Comparison of ENCODE assay signal across 28 cellular contexts in genomic region chr20:18331694-18332093, GRCh38.
"Had no signal": no experiment of that assay in that cellular context is flagged by ENCODE, and none has a peak within 500 bp of the region (broad histone marks: within the 10 kb centered on the region; RNA-seq: fewer than 3 reads in every experiment).

No MANE protein-coding gene starts in this region.

- H3K4me3 ChIP-seq: neural progenitor cell, ovary, psoas muscle, skin epidermis, smooth muscle cell, spleen, suprapubic skin, testis, tibial artery, transverse colon, upper lobe of right lung, uterus had no signal

- ATAC-seq: natural killer cell; psoas muscle; right cardiac atrium; sciatic nerve; stimulated activated memory B cell treated with anti-CD40 and anti-IgM and Interleukin-4, amounts not matched to agents 10 μg/mL and 1 μg/mL and 100 μg/mL, for 72 hours; stimulated activated naive CD8-positive, alpha-beta T cell treated with anti-CD3 and anti-CD28 coated beads, Interleukin-15, amount 100 ng/mL, for 72 hours; stimulated activated naive CD8-positive, alpha-beta T cell treated with anti-CD3 and anti-CD28 coated beads, Interleukin-15, Interleukin-2, amounts not matched to agents 100 U/mL and 50 U/mL, for 24 hours; upper lobe of right lung had no signal

- H3K9me3 ChIP-seq: ovary, testis had no signal

- H3K27ac ChIP-seq: neural progenitor cell, ovary, parathyroid adenoma, psoas muscle, skin epidermis, spleen, suprapubic skin, testis, tibial artery, transverse colon, upper lobe of right lung, uterus had no signal

- H3K4me1 ChIP-seq: neural progenitor cell, parathyroid adenoma, psoas muscle, spleen, suprapubic skin, testis, tibial artery, transverse colon, upper lobe of right lung, uterus had no signal

- H3K36me3 ChIP-seq: ovary, suprapubic skin, upper lobe of right lung, uterus had no signal

- H3K27me3 ChIP-seq: neural progenitor cell, ovary, spleen, suprapubic skin, testis, tibial artery, transverse colon, upper lobe of right lung, uterus had no signal

- H3K4me2 ChIP-seq: neural progenitor cell, smooth muscle cell had no signal

- DNase-seq: natural killer cell; occipital lobe; ovary; posterior cingulate gyrus; psoas muscle; right cardiac atrium; spleen; stimulated activated CD4-positive, alpha-beta T cell treated with anti-CD3 and anti-CD28 coated beads, Interleukin-12 subunit alpha, Interleukin-12 subunit beta, amount 100 ng/mL, for 4 hours; stimulated activated CD4-positive, alpha-beta T cell treated with anti-CD3 and anti-CD28 coated beads, Interleukin-1b, Interleukin-23, amount 100 ng/mL, for 48 hours; stimulated activated CD4-positive, alpha-beta T cell treated with anti-CD3 and anti-CD28 coated beads, Interleukin-4, amount 100 ng/mL, for 1 hour; stimulated activated CD4-positive, alpha-beta T cell treated with anti-CD3 and anti-CD28 coated beads, Interleukin-4, amount 100 ng/mL, for 4 hours; stimulated activated CD8-positive, alpha-beta memory T cell treated with anti-CD3 and anti-CD28 coated beads, Interleukin-4, amount 100 ng/mL, for 48 hours; stimulated activated naive CD4-positive, alpha-beta T cell; stimulated activated naive CD8-positive, alpha-beta T cell treated with anti-CD3 and anti-CD28 coated beads, Interleukin-15, amount 100 ng/mL, for 72 hours; stimulated activated naive CD8-positive, alpha-beta T cell treated with anti-CD3 and anti-CD28 coated beads, Interleukin-15, Interleukin-2, amounts not matched to agents 100 U/mL and 50 U/mL, for 24 hours; substantia nigra; testis; tibial artery; transverse colon; upper lobe of right lung; uterus had no signal
